Comparison of ENCODE assay signal across 1 cellular context in genomic region chr9:6015278-6016157, GRCh38.
TF ChIP-seq lines count a peak whose summit lies in the region.

Gene RANBP6, minus strand, starts transcription at chr9:6015624. Its CDS starts 17 bp downstream, at chr9:6015607.

TF ChIP-seq in HepG2, 621 proteins besides CTCF, POLR2A, EP300 and RAD21 (continued from another document and continues in another):
- TF ChIP-seq BCL3 (CRISPR knock-in tag; IDR thresholded peaks at IDR 0.05) (no peak), MBNL3 (CRISPR knock-in tag; conservative IDR thresholded peaks at IDR 0.05) (no peak), TGIF2 (CRISPR knock-in tag; IDR thresholded peaks at IDR 0.05) (peak; percentile 91; the same call in 1 of the 2 replicates), PLSCR1 (CRISPR knock-in tag; IDR thresholded peaks at IDR 0.05; ENCODE audit: borderline replicate concordance) (no peak), BHLHE40 (IDR thresholded peaks at IDR 0.05; ENCODE audit: low read length) (no peak), ZSCAN30 (CRISPR knock-in tag; IDR thresholded peaks at IDR 0.05) (no peak), POLR2AphosphoS2 (IDR thresholded peaks at IDR 0.05; ENCODE audit: low read depth, low read length) (no peak), CCDC6 (CRISPR knock-in tag; IDR thresholded peaks at IDR 0.05) (no peak), CREBL2 (CRISPR knock-in tag; IDR thresholded peaks at IDR 0.05; ENCODE audit: borderline replicate concordance) (no peak), RXRB (CRISPR knock-in tag; IDR thresholded peaks at IDR 0.05; ENCODE audit: borderline replicate concordance) (peak; percentile 64), CBX5 (CRISPR knock-in tag; IDR thresholded peaks at IDR 0.05; ENCODE audit: borderline replicate concordance) (no peak), ZBTB33 (CRISPR knock-in tag; IDR thresholded peaks at IDR 0.05) (peak; percentile 17; the same call in 1 of the 2 replicates), ZNF335 (CRISPR knock-in tag; IDR thresholded peaks at IDR 0.05) (peak; percentile 67; the same call in 1 of the 2 replicates), ZNF383 (CRISPR knock-in tag; IDR thresholded peaks at IDR 0.05; ENCODE audit: borderline replicate concordance) (no peak), SPEN (CRISPR knock-in tag; IDR thresholded peaks at IDR 0.05; ENCODE audit: low read depth) (peak; percentile 87), TRIM22 (IDR thresholded peaks at IDR 0.05) (no peak), YEATS2 (CRISPR knock-in tag; IDR thresholded peaks at IDR 0.05; ENCODE audit: borderline replicate concordance) (peak; percentile 90), KDM5B (CRISPR knock-in tag; IDR thresholded peaks at IDR 0.05; ENCODE audit: borderline replicate concordance) (peak; percentile 73; the same call in 1 of the 2 replicates), PRDM4 (CRISPR knock-in tag; IDR thresholded peaks at IDR 0.05; ENCODE audit: borderline replicate concordance) (0 out of 2 replicates have a peak, but pooled peaks have one; percentile 68), FOXA3 (CRISPR knock-in tag; IDR thresholded peaks at IDR 0.05) (peak; percentile 56), ZSCAN21 (CRISPR knock-in tag; IDR thresholded peaks at IDR 0.05; ENCODE audit: borderline replicate concordance) (no peak), RBAK (CRISPR knock-in tag; IDR thresholded peaks at IDR 0.05) (no peak), ONECUT2 (CRISPR knock-in tag; IDR thresholded peaks at IDR 0.05) (0 out of 2 replicates have a peak, but pooled peaks have one; percentile 38), HNF1B (CRISPR knock-in tag; IDR thresholded peaks at IDR 0.05) (peak; percentile 72), SP2 (CRISPR knock-in tag; IDR thresholded peaks at IDR 0.05) (no peak), MAFK (conservative IDR thresholded peaks at IDR 0.05 in 1 of 2, IDR thresholded peaks at IDR 0.05 in 1 of 2; ENCODE audit: low read length in 2 of 2) (no peak), MXD1 (CRISPR knock-in tag; IDR thresholded peaks at IDR 0.05) (no peak), DNMT3B (CRISPR knock-in tag; conservative IDR thresholded peaks at IDR 0.05) (no peak), MED13 (CRISPR knock-in tag; IDR thresholded peaks at IDR 0.05) (peak; percentile 78; the same call in 1 of the 2 replicates), ZNF772 (CRISPR knock-in tag; IDR thresholded peaks at IDR 0.05) (peak; percentile 63; the same call in 1 of the 2 replicates), ZNF354B (CRISPR knock-in tag; IDR thresholded peaks at IDR 0.05) (no peak), ZSCAN31 (CRISPR knock-in tag; IDR thresholded peaks at IDR 0.05; ENCODE audit: low read depth) (peak; percentile 63), MLXIP (CRISPR knock-in tag; IDR thresholded peaks at IDR 0.05; ENCODE audit: borderline replicate concordance) (no peak), U2AF1 (optimal IDR thresholded peaks at IDR 0.05; ENCODE audit: low read depth, low read length) (no peak), DRAP1 (CRISPR knock-in tag; IDR thresholded peaks at IDR 0.05) (peak; percentile 60), ZNF230 (CRISPR knock-in tag; IDR thresholded peaks at IDR 0.05) (no peak), ZNF510 (CRISPR knock-in tag; IDR thresholded peaks at IDR 0.05; ENCODE audit: low read depth) (no peak), CSRNP2 (CRISPR knock-in tag; conservative IDR thresholded peaks at IDR 0.05; ENCODE audit: low read depth) (no peak), U2AF2 (IDR thresholded peaks at IDR 0.05; ENCODE audit: low read depth, low read length) (no peak), MAF1 (CRISPR knock-in tag; IDR thresholded peaks at IDR 0.05; ENCODE audit: borderline replicate concordance) (no peak), KLF15 (CRISPR knock-in tag; IDR thresholded peaks at IDR 0.05; ENCODE audit: borderline replicate concordance) (no peak), SIN3A (IDR thresholded peaks at IDR 0.05; ENCODE audit: borderline replicate concordance, low read depth, low read length) (peak; percentile 48; the same call in 1 of the 2 replicates), SNAPC5 (CRISPR knock-in tag; IDR thresholded peaks at IDR 0.05; ENCODE audit: borderline replicate concordance) (no peak), DR1 (CRISPR knock-in tag; IDR thresholded peaks at IDR 0.05) (no peak; the same call in 1 of the 2 replicates), PHF8 (CRISPR knock-in tag; IDR thresholded peaks at IDR 0.05) (peak; percentile 80), ZNF430 (CRISPR knock-in tag; IDR thresholded peaks at IDR 0.05) (peak; percentile 55; the same call in 1 of the 2 replicates), PREB (CRISPR knock-in tag; IDR thresholded peaks at IDR 0.05) (no peak), ZKSCAN1 (IDR thresholded peaks at IDR 0.05; ENCODE audit: low read length) (no peak), LBX2 (CRISPR knock-in tag; IDR thresholded peaks at IDR 0.05; ENCODE audit: borderline replicate concordance) (no peak), HHEX (CRISPR knock-in tag; IDR thresholded peaks at IDR 0.05) (no peak), ZNF44 (CRISPR knock-in tag; IDR thresholded peaks at IDR 0.05) (no peak; the same call in 1 of the 2 replicates)
